In the genomic region with DNA sequence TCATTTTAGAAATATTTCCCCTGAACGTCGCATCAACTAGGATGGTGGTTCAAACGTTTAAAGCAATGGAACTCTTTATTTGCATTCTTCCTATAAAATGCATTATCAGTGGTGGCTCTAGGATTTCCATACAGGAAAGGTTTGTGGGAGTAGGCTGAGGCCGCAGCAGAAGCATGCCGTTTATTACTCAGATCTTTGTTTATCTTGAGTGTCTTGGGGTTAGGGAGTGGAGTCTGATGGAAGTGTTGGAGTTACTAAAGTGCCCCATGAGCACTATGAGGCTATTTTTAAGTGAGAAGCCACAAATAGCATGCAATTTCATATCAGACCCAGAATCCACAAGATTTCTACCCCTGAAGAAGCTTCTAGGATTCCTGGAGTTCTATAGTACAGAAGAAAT, we compare ENCODE assay signal across 8 cellular contexts. TPM values are rescaled to one million over a fixed set of nuclear protein-coding genes. Genes with fewer than 3 reads are reported as not detected.
A peak's percentile ranks its signal among the peaks of the same experiment; 100 is the strongest.
DNase-seq lines count a peak whose midpoint lies in the region; ATAC-seq and TF ChIP-seq lines count a peak whose summit lies in the region.

No MANE protein-coding gene starts in this region.

- H2BK120ac ChIP-seq in neuronal stem cell (ENCODE audit: low read depth, low read length): no peak overlapping the region

- H3K36me3 ChIP-seq in neuronal stem cell (replicated peaks in 1 of 2; ENCODE audit: control insufficient read depth in 2 of 2, insufficient read depth in 2 of 2, low read length in 2 of 2): no peaks in the 10 kb centered on the region
- H3K36me3 ChIP-seq in effector memory CD4-positive, alpha-beta T cell (ENCODE audit: control insufficient read depth, insufficient read depth, low read length): peaks cover 12% of the 10 kb centered on the region

- no peak overlapping the region for H4K8ac ChIP-seq in neuronal stem cell (ENCODE audit: low read depth, low read length)

- H4K91ac ChIP-seq in neuronal stem cell (ENCODE audit: low read depth, low read length, poor library complexity): no peak overlapping the region

- H3K18ac ChIP-seq in neuronal stem cell (ENCODE audit: low read length): no peak overlapping the region

- peak overlapping the region; percentile 11 for H3K27ac ChIP-seq in neuronal stem cell (replicated peaks; ENCODE audit: low read length)
- H3K27ac ChIP-seq in effector memory CD4-positive, alpha-beta T cell (ENCODE audit: insufficient read depth, low read length, poor library complexity, severe bottlenecking): no peak overlapping the region

- no peak for ATAC-seq in GM18870 (IDR thresholded peaks at IDR 0.05; ENCODE audit: unreplicated experiment)
- no peak for ATAC-seq in HG02759 (IDR thresholded peaks at IDR 0.05; ENCODE audit: unreplicated experiment)

- H3K4me2 ChIP-seq in neuronal stem cell (ENCODE audit: insufficient read depth, low read length, poor library complexity, severe bottlenecking): no peak overlapping the region

- WGBS in neuronal stem cell (ENCODE audit: extremely low coverage in 2 of 2, insufficient read length in 2 of 2, insufficient replicate concordance in 1 of 2), 2 donors: no CpG with 5 or more reads among the region's 5 CpGs

- H3K79me1 ChIP-seq in neuronal stem cell (ENCODE audit: low read depth, low read length): no peaks in the 10 kb centered on the region

- H3K9ac ChIP-seq in neuronal stem cell (ENCODE audit: low read depth, low read length, poor library complexity): no peak overlapping the region

- H3K4me1 ChIP-seq in neuronal stem cell (ENCODE audit: control insufficient read depth in 2 of 2, insufficient read depth in 1 of 2, low read depth in 1 of 2, low read length in 2 of 2): peaks cover 3 to 18% of the 10 kb centered on the region in 2 donors
- H3K4me1 ChIP-seq in effector memory CD4-positive, alpha-beta T cell (ENCODE audit: control insufficient read depth, insufficient read depth, low read length, poor library complexity, severe bottlenecking): no peaks in the 10 kb centered on the region

- H3K4me3 ChIP-seq in AG09309 (ENCODE audit: control insufficient read depth, low read depth, low read length) (no peak overlapping the region), epithelial cell of esophagus (ENCODE audit: low read length) (no peak overlapping the region), neuronal stem cell (ENCODE audit: low read length in 2 of 2) (no peak overlapping the region)
- no peak overlapping the region for H3K4me3 ChIP-seq in effector memory CD4-positive, alpha-beta T cell (ENCODE audit: insufficient read depth, low read depth, low read length, poor library complexity, severe bottlenecking)

- no peak overlapping the region for H3K4ac ChIP-seq in neuronal stem cell (ENCODE audit: low read length)

- no peak overlapping the region for H2BK15ac ChIP-seq in neuronal stem cell (ENCODE audit: low read length)

- no peak overlapping the region for H2BK12ac ChIP-seq in neuronal stem cell (ENCODE audit: low read length)

- H2BK5ac ChIP-seq in neuronal stem cell (ENCODE audit: low read length): no peak overlapping the region

- no peaks in the 10 kb centered on the region for H3K27me3 ChIP-seq in neuronal stem cell (ENCODE audit: control insufficient read depth in 3 of 3, insufficient read depth in 3 of 3, low read depth in 1 of 3, low read length in 3 of 3)
- no peaks in the 10 kb centered on the region for H3K27me3 ChIP-seq in effector memory CD4-positive, alpha-beta T cell (replicated peaks; ENCODE audit: control insufficient read depth, insufficient read depth, low read length, poor library complexity, severe bottlenecking)

- no peak overlapping the region for H2AK5ac ChIP-seq in neuronal stem cell (ENCODE audit: low read depth, low read length)

- H3K9me3 ChIP-seq in neuronal stem cell (replicated peaks in 1 of 2; ENCODE audit: control insufficient read depth in 2 of 2, insufficient read depth in 1 of 2, low read depth in 1 of 2, low read length in 2 of 2): no peaks in the 10 kb centered on the region
- H3K9me3 ChIP-seq in effector memory CD4-positive, alpha-beta T cell (ENCODE audit: control insufficient read depth, low read length): no peaks in the 10 kb centered on the region

- DNase-seq in AG09309 (ENCODE audit: low read depth) (peak; percentile 44), NCI-H69 (lab: John Stamatoyannopoulos, UW) (peak; percentile 49), epithelial cell of esophagus (ENCODE audit: low read depth) (peak; percentile 69), neuronal stem cell (ENCODE audit: low spot score) (no peak), NCI-H1048 (lab: John Stamatoyannopoulos, UW) (no peak)
- no peak for DNase-seq in effector memory CD4-positive, alpha-beta T cell

- no peak overlapping the region for H3K14ac ChIP-seq in neuronal stem cell (ENCODE audit: low read length)

- TF ChIP-seq CTCF in AG09309 (IDR thresholded peaks at IDR 0.05; ENCODE audit: control insufficient read depth, insufficient read depth, low read depth, low read length, missing control alignments) (no peak), epithelial cell of esophagus (IDR thresholded peaks at IDR 0.05; ENCODE audit: insufficient read depth, low read depth, low read length, missing control alignments) (no peak)

- H2AFZ ChIP-seq in neuronal stem cell (ENCODE audit: low read length): peak overlapping the region; percentile 4

- H3K23ac ChIP-seq in neuronal stem cell (ENCODE audit: low read depth, low read length, poor library complexity): no peak overlapping the region

RNA-seq across cellular contexts. Expression of a gene that starts 26.2 kb away (rescaled TPM):
- 11.2 TPM for polyA plus RNA-seq in neuronal stem cell (2013, experiment 1 of 2)
- polyA plus RNA-seq in neuronal stem cell (2013, experiment 2 of 2): 11.9 TPM

Comparison
In these comparisons a context has a peak if more than half of its experiments do, and no peak if none do; other contexts are left out.
1. DNase-seq: peak in AG09309 (single experiment), NCI-H69 (single experiment) and epithelial cell of esophagus (single experiment); none in neuronal stem cell (single experiment), NCI-H1048 (single experiment) and effector memory CD4-positive, alpha-beta T cell (0 of 3).